17 cellular contexts compared by ENCODE assay signal in the genomic region with DNA sequence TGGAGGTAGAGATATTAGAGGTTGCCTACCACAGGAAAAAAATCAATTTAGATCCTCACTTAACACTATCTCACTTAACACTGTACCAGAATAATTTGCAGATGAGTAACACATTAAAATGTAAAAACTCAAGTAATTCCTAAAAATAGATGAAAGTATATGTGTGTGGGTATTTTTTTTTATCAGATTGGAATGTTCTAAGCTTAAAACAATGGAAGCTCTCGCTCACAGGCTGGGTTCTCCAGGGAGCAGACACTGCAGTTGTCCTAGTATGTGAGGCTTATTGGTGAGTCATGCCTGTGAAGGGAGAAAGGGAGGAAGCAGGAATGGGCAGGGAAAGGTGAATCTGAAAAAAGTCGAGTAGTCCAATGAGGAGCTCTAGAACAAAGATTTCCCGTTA.
DNase-seq lines count a peak whose midpoint lies in the region; ATAC-seq, FAIRE-seq and TF ChIP-seq lines count a peak whose summit lies in the region.
"Had no signal": no experiment of that assay in that cellular context is flagged by ENCODE, and none has a peak within 500 bp of the region (broad histone marks: within the 10 kb centered on the region; RNA-seq: fewer than 3 reads in every experiment).

No MANE protein-coding gene starts in this region.

- no peak for FAIRE-seq in bronchial epithelial cell (lab: Jason Lieb, UNC)
- FAIRE-seq: keratinocyte had no signal

- H3K36me3 ChIP-seq in bronchial epithelial cell (ENCODE audit: control insufficient read depth, insufficient read depth, low read length) = no peaks in the 10 kb centered on the region
- H3K36me3 ChIP-seq: neutrophil, tibial artery had no signal

- ATAC-seq in GM21717 (IDR thresholded peaks at IDR 0.05; ENCODE audit: unreplicated experiment) (no peak), GM21619 (IDR thresholded peaks at IDR 0.05; ENCODE audit: unreplicated experiment) (no peak)

- DNase-seq in AG10803 (ENCODE audit: low read depth) (peak; percentile 35), M059J (ENCODE audit: low read depth) (peak; percentile 82), bronchial epithelial cell (ENCODE audit: low read depth) (peak; percentile 44), kidney tubule cell (ENCODE audit: low spot score) (peak; percentile 80), NCI-H187 treated with DMSO at 0.1 percent for 48 hours (lab: John Stamatoyannopoulos, UW) (no peak), Ammon's horn (ENCODE audit: low spot score) (no peak)
- DNase-seq: ACHN; activated CD4-positive, alpha-beta memory T cell treated with anti-CD3 and anti-CD28 coated beads, Interleukin-2, amount 10 ng/mL, durations not matched to agents 7 days and 5 days; activated naive CD8-positive, alpha-beta T cell treated with anti-CD3 and anti-CD28 coated beads, Interleukin-2, amount 10 ng/mL, durations not matched to agents 7 days and 5 days; activated T-cell treated with anti-CD3 and anti-CD28 coated beads, Interleukin-2, amount 50 U/mL, for 48 hours; NCI-H1092 treated with DMSO at 0.1 percent for 48 hours; stimulated activated CD4-positive, alpha-beta T cell treated with anti-CD3 and anti-CD28 coated beads, Interleukin-4, amount 100 ng/mL, for 4 hours; tibial artery had no signal

- TF ChIP-seq CTCF in AG10803 (conservative IDR thresholded peaks at IDR 0.05; ENCODE audit: low read length) (no peak), bronchial epithelial cell (IDR thresholded peaks at IDR 0.05; ENCODE audit: insufficient read depth, low read length, severe bottlenecking) (no peak)

- no peaks in the 10 kb centered on the region for H3K27me3 ChIP-seq in bronchial epithelial cell (ENCODE audit: control insufficient read depth, insufficient read depth, low read length)
- H3K27me3 ChIP-seq: neutrophil, tibial artery had no signal

- H3K4me3 ChIP-seq in AG10803 (ENCODE audit: low read length) (no peak overlapping the region), bronchial epithelial cell (ENCODE audit: low read depth, low read length) (no peak overlapping the region)
- H3K4me3 ChIP-seq: tibial artery had no signal

Comparison
In these comparisons a context has a peak if more than half of its experiments do, and no peak if none do; other contexts are left out.
1. DNase-seq: peak in AG10803 (single experiment), M059J (single experiment), bronchial epithelial cell (single experiment) and kidney tubule cell (single experiment); none in NCI-H187 treated with DMSO at 0.1 percent for 48 hours (single experiment) and Ammon's horn (single experiment).